ENCODE assay signal across 8 cellular contexts in genomic region chr13:39601636-39602035, GRCh38. TPM values are rescaled to one million over a fixed set of nuclear protein-coding genes. Genes with fewer than 3 reads are reported as not detected.
DNase-seq lines count a peak whose midpoint lies in the region; ATAC-seq and TF ChIP-seq lines count a peak whose summit lies in the region.

No MANE protein-coding gene starts in this region.

- H3K9ac ChIP-seq in BLaER1 treated with 17β-estradiol and CSF1 and Interleukin-3, amounts not matched to agents 10 nM and 100 nM, result peak overlapping the region in 7 of 11 experiments; percentile 75 to 85 (median 83); a peak in 8 of 22 replicates
- no peak overlapping the region for H3K9ac ChIP-seq in neuronal stem cell (ENCODE audit: low read depth, low read length, poor library complexity)

- DNase-seq in NB4 (ENCODE audit: low read depth) (no peak), neuronal stem cell (ENCODE audit: low spot score) (no peak), BE2C (no peak), activated gamma-delta T cell treated with Interleukin-2 at 50 U/mL for 16 hours (no peak)
- DNase-seq in stimulated activated CD4-positive, alpha-beta T cell treated with anti-CD3 and anti-CD28 coated beads, Interleukin-1b, Interleukin-23, amount 100 ng/mL, for 48 hours, result no peak

- no peak overlapping the region for H2BK15ac ChIP-seq in neuronal stem cell (ENCODE audit: low read length)

- H3K23ac ChIP-seq in neuronal stem cell (ENCODE audit: low read depth, low read length, poor library complexity), result no peak overlapping the region

- H4K91ac ChIP-seq in neuronal stem cell (ENCODE audit: low read depth, low read length, poor library complexity), result no peak overlapping the region

- no peaks in the 10 kb centered on the region for H3K36me3 ChIP-seq in BLaER1 treated with 17β-estradiol and CSF1 and Interleukin-3, amounts not matched to agents 10 nM and 100 nM
- H3K36me3 ChIP-seq in ectodermal cell (ENCODE audit: control insufficient read depth, insufficient read depth, low read length), result no peaks in the 10 kb centered on the region
- peaks cover 0 to 46% of the 10 kb centered on the region in 2 donors for H3K36me3 ChIP-seq in neuronal stem cell (replicated peaks in 1 of 2; ENCODE audit: control insufficient read depth in 2 of 2, insufficient read depth in 2 of 2, low read length in 2 of 2)
- H3K36me3 ChIP-seq in BE2C, result no peaks in the 10 kb centered on the region

- H3K4me2 ChIP-seq in BLaER1 treated with 17β-estradiol and CSF1 and Interleukin-3, amounts not matched to agents 10 nM and 100 nM, result peak overlapping the region; percentile 83 to 98 (median 92)
- peak overlapping the region; percentile 11 for H3K4me2 ChIP-seq in neuronal stem cell (ENCODE audit: insufficient read depth, low read length, poor library complexity, severe bottlenecking)

- no peak overlapping the region for H4K8ac ChIP-seq in neuronal stem cell (ENCODE audit: low read depth, low read length)

- TF ChIP-seq POLR2A in NB4 (IDR thresholded peaks at IDR 0.05; ENCODE audit: extremely low read depth, insufficient read length), result no peak

- TF ChIP-seq CTCF in NB4 (IDR thresholded peaks at IDR 0.05; ENCODE audit: low read depth, low read length) (no peak), BE2C (IDR thresholded peaks at IDR 0.05; ENCODE audit: low read depth, low read length) (no peak)

- no peak overlapping the region for H3K27ac ChIP-seq in BLaER1 treated with 17β-estradiol and CSF1 and Interleukin-3, amounts not matched to agents 10 nM and 100 nM
- H3K27ac ChIP-seq in ectodermal cell (ENCODE audit: insufficient read depth, low read depth, low read length, poor library complexity, severe bottlenecking) (no peak overlapping the region), neuronal stem cell (replicated peaks; ENCODE audit: low read length) (no peak overlapping the region)

- H3K4ac ChIP-seq in neuronal stem cell (ENCODE audit: low read length), result no peak overlapping the region

- H2BK5ac ChIP-seq in neuronal stem cell (ENCODE audit: low read length), result no peak overlapping the region

- peak overlapping the region; percentile 80 to 96 (median 88) for H3K4me3 ChIP-seq in BLaER1 treated with 17β-estradiol and CSF1 and Interleukin-3, amounts not matched to agents 10 nM and 100 nM
- H3K4me3 ChIP-seq in NB4 (ENCODE audit: low read depth, low read length) (peak overlapping the region; percentile 70), ectodermal cell (ENCODE audit: insufficient read depth, low read depth, low read length) (peak overlapping the region; percentile 67), neuronal stem cell (ENCODE audit: low read length in 2 of 2) (peak overlapping the region in 1 of 2 donors; percentile 94), BE2C (ENCODE audit: low read depth, low read length) (no peak overlapping the region)

- peaks cover 14 to 35% (median 31%) of the 10 kb centered on the region in 10 experiments for H3K4me1 ChIP-seq in BLaER1 treated with 17β-estradiol and CSF1 and Interleukin-3, amounts not matched to agents 10 nM and 100 nM
- peaks cover 11% of the 10 kb centered on the region for H3K4me1 ChIP-seq in ectodermal cell (ENCODE audit: control insufficient read depth, insufficient read depth, low read length)
- peaks cover 6 to 19% of the 10 kb centered on the region in 2 donors for H3K4me1 ChIP-seq in neuronal stem cell (ENCODE audit: control insufficient read depth in 2 of 2, insufficient read depth in 1 of 2, low read depth in 1 of 2, low read length in 2 of 2)
- no peaks in the 10 kb centered on the region for H3K4me1 ChIP-seq in BE2C

- H3K79me1 ChIP-seq in neuronal stem cell (ENCODE audit: low read depth, low read length), result no peaks in the 10 kb centered on the region

- H3K9me3 ChIP-seq in BLaER1 treated with 17β-estradiol and CSF1 and Interleukin-3, amounts not matched to agents 10 nM and 100 nM (replicated peaks in 1 of 11), result no peaks in the 10 kb centered on the region
- H3K9me3 ChIP-seq in ectodermal cell (ENCODE audit: control insufficient read depth, low read length) (no peaks in the 10 kb centered on the region), neuronal stem cell (replicated peaks in 1 of 2; ENCODE audit: control insufficient read depth in 2 of 2, insufficient read depth in 1 of 2, low read depth in 1 of 2, low read length in 2 of 2) (peaks cover 0 to 12% of the 10 kb centered on the region in 2 donors), BE2C (no peaks in the 10 kb centered on the region)

- no peak overlapping the region for H3K18ac ChIP-seq in neuronal stem cell (ENCODE audit: low read length)

- H4K20me1 ChIP-seq in BLaER1 treated with 17β-estradiol and CSF1 and Interleukin-3, amounts not matched to agents 10 nM and 100 nM, result no peaks in the 10 kb centered on the region

- no peaks in the 10 kb centered on the region for H3K27me3 ChIP-seq in BLaER1 treated with 17β-estradiol and CSF1 and Interleukin-3, amounts not matched to agents 10 nM and 100 nM
- H3K27me3 ChIP-seq in ectodermal cell (ENCODE audit: control insufficient read depth, insufficient read depth, low read length, poor library complexity, severe bottlenecking) (peaks cover 19% of the 10 kb centered on the region), neuronal stem cell (ENCODE audit: control insufficient read depth in 3 of 3, insufficient read depth in 3 of 3, low read depth in 1 of 3, low read length in 3 of 3) (no peaks in the 10 kb centered on the region), BE2C (peaks cover 66% of the 10 kb centered on the region)

- H2BK12ac ChIP-seq in neuronal stem cell (ENCODE audit: low read length), result no peak overlapping the region

- peak overlapping the region; percentile 97 for H2AFZ ChIP-seq in neuronal stem cell (ENCODE audit: low read length)

- no peak overlapping the region for H2AK5ac ChIP-seq in neuronal stem cell (ENCODE audit: low read depth, low read length)

- no peak overlapping the region for H3K14ac ChIP-seq in neuronal stem cell (ENCODE audit: low read length)

- ATAC-seq in GM19452 (IDR thresholded peaks at IDR 0.05; ENCODE audit: unreplicated experiment), result no peak

- H2BK120ac ChIP-seq in neuronal stem cell (ENCODE audit: low read depth, low read length), result no peak overlapping the region

- WGBS in ectodermal cell, 2 experiments, result 88 to 94% methylated on average over 3 of the region's 3 CpGs
- WGBS in neuronal stem cell (ENCODE audit: extremely low coverage in 2 of 2, insufficient read length in 2 of 2, insufficient replicate concordance in 1 of 2), 2 donors, result no CpG with 5 or more reads among the region's 3 CpGs

RNA-seq across cellular contexts. Expression of gene LHFPL6, which starts 1.4 kb away (rescaled TPM):
- 9.0 TPM for polyA plus RNA-seq in ectodermal cell (2013, experiment 1 of 4)
- 5.7 TPM for polyA plus RNA-seq in ectodermal cell (2013, experiment 2 of 4)
- 8.8 TPM for polyA plus RNA-seq in ectodermal cell (2013, experiment 3 of 4)
- 8.1 TPM for polyA plus RNA-seq in ectodermal cell (2013, experiment 4 of 4)
- polyA plus RNA-seq in neuronal stem cell (2013, experiment 1 of 2), result 6.2 TPM
- polyA plus RNA-seq in neuronal stem cell (2013, experiment 2 of 2), result 6.3 TPM
- not detected for polyA plus RNA-seq in BE2C (2012; ENCODE audit: insufficient read depth, insufficient read length, low read depth)

RNA-seq across cellular contexts. Expression of gene COG6, which starts 53.8 kb away (rescaled TPM):
- 22.4 TPM for polyA plus RNA-seq in ectodermal cell (2013, experiment 1 of 4)
- 23.2 TPM for polyA plus RNA-seq in ectodermal cell (2013, experiment 2 of 4)
- 19.9 TPM for polyA plus RNA-seq in ectodermal cell (2013, experiment 3 of 4)
- polyA plus RNA-seq in ectodermal cell (2013, experiment 4 of 4), result 20.9 TPM
- polyA plus RNA-seq in neuronal stem cell (2013, experiment 1 of 2), result 18.8 TPM
- 18.5 TPM for polyA plus RNA-seq in neuronal stem cell (2013, experiment 2 of 2)
- polyA plus RNA-seq in BE2C (2012; ENCODE audit: insufficient read depth, insufficient read length, low read depth), result 12.1 TPM
